In the genomic region with DNA sequence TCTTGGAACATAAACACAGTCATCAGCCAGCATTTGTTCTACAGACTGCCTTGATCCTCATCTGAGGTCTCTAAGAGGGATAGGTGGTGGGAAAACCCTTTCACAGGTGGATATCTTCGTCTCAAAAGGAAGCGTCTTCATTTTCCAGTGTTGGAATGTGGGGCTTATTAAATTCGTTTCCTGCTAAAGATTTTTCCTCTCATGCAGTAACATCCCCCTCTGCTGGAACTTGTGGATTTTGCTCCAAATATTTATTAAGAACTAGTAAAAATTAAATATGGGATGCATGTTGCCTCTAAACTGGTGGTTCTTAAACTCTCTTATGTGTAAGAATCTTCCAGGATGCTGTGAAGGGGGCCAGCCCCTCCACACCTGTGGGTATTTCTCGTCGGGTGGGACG, we compare ENCODE assay signal across 8 cellular contexts. TPM values are rescaled to one million over a fixed set of nuclear protein-coding genes. Genes with fewer than 3 reads are reported as not detected.
A peak's percentile ranks its signal among the peaks of the same experiment; 100 is the strongest.
DNase-seq lines count a peak whose midpoint lies in the region; ATAC-seq and TF ChIP-seq lines count a peak whose summit lies in the region.

No MANE protein-coding gene starts in this region.

- H3K27me3 ChIP-seq in heart right ventricle = peaks cover 0 to 23% (median 12%) of the 10 kb centered on the region in 7 donors
- H3K27me3 ChIP-seq in SJSA1 (replicated peaks) = peaks cover 19% of the 10 kb centered on the region; the same call in 1 of the 2 replicates

- H3K4me1 ChIP-seq in heart right ventricle = peaks cover 0 to 9% (median 0%) of the 10 kb centered on the region in 9 donors
- no peaks in the 10 kb centered on the region for H3K4me1 ChIP-seq in SJSA1 (replicated peaks)

- no peak overlapping the region for H3K4me3 Mint-ChIP-seq in glutamatergic neuron (ENCODE audit: unreplicated experiment)

- no peaks in the 10 kb centered on the region for H3K9me3 Mint-ChIP-seq in glutamatergic neuron (ENCODE audit: unreplicated experiment)

- DNase-seq in heart right ventricle (no peak), Right ventricle myocardium inferior (ENCODE audit: missing footprints) (no peak), SJSA1 (ENCODE audit: low read depth in 1 of 2, low spot score in 2 of 2) (peak; percentile 13 to 21), glutamatergic neuron (no peak), ureter (ENCODE audit: low spot score) (peak; percentile 31), GM19240 (ENCODE audit: insufficient read length, low spot score) (no peak), GM20000 (ENCODE audit: low spot score) (no peak)

- intact Hi-C loops in heart right ventricle (cut with DNase I) = loop anchor here in 5 of 10 donors (2.0 to 10.0 kb wide), 4 partner anchors 47 to 54 kb away; no protein-coding TSS in a partner anchor
- intact Hi-C loops in Right ventricle myocardium inferior (cut with DNase I) = loop anchor here (2.0 kb wide), 1 partner anchor 52 kb away; no protein-coding TSS in a partner anchor

- ATAC-seq in heart right ventricle = no peak
- no peak for ATAC-seq in Right ventricle myocardium inferior
- ATAC-seq in HG03095 (IDR thresholded peaks at IDR 0.05; ENCODE audit: unreplicated experiment) = no peak

- TF ChIP-seq CTCF in heart right ventricle (IDR thresholded peaks at IDR 0.05) = peak; percentile 21 to 70 (median 54)
- peak; percentile 42 for TF ChIP-seq CTCF in glutamatergic neuron (IDR thresholded peaks at IDR 0.05; ENCODE audit: partially characterized antibody, unreplicated experiment)
- TF ChIP-seq CTCF in GM20000 (IDR thresholded peaks at IDR 0.05; ENCODE audit: extremely low read depth, missing control alignments) = no peak

- H3K27ac Mint-ChIP-seq in glutamatergic neuron (ENCODE audit: unreplicated experiment) = no peak overlapping the region

- H3K4me3 ChIP-seq in heart right ventricle (no peak overlapping the region), SJSA1 (no peak overlapping the region)

- H3K36me3 ChIP-seq in heart right ventricle (no peaks in the 10 kb centered on the region), SJSA1 (no peaks in the 10 kb centered on the region)

- H3K9me3 ChIP-seq in heart right ventricle = no peaks in the 10 kb centered on the region
- H3K9me3 ChIP-seq in SJSA1 (replicated peaks) = no peaks in the 10 kb centered on the region

- peaks cover 8% of the 10 kb centered on the region for H3K4me1 Mint-ChIP-seq in glutamatergic neuron (ENCODE audit: low read depth, unreplicated experiment)

- H3K36me3 Mint-ChIP-seq in glutamatergic neuron (ENCODE audit: unreplicated experiment) = no peaks in the 10 kb centered on the region

- H3K27ac ChIP-seq in heart right ventricle = no peak overlapping the region
- H3K27ac ChIP-seq in SJSA1 = no peak overlapping the region

- peaks cover 4% of the 10 kb centered on the region for H3K27me3 Mint-ChIP-seq in glutamatergic neuron (ENCODE audit: unreplicated experiment)

- WGBS in heart right ventricle, 2 donors = 29 to 43% methylated on average over 6 of the region's 6 CpGs

RNA-seq across cellular contexts. Expression of a gene that starts 20.1 kb away (rescaled TPM):
- total RNA-seq in heart right ventricle (10 to 100 TPM; 23.6 to 58.0 (median 43.8) TPM), Right ventricle myocardium inferior (48.2 TPM), glutamatergic neuron (ENCODE audit: unreplicated experiment) (9.5 TPM), ureter (18.3 TPM)
- 10 to 100 TPM; 13.5 to 25.1 TPM for polyA plus RNA-seq in heart right ventricle
- 2.2 and 2.8 TPM in 2 replicates for total RNA-seq in SJSA1 (2014; rRNA removed; shearing (Covaris generic))

Comparison
In these comparisons a context has a peak if more than half of its experiments do, and no peak if none do; other contexts are left out.
1. DNase-seq: peak in SJSA1 (2 of 2) and ureter (single experiment); none in heart right ventricle (0 of 2), Right ventricle myocardium inferior (single experiment), glutamatergic neuron (single experiment), GM19240 (single experiment) and GM20000 (single experiment).